Comparison of ENCODE assay signal across 25 cellular contexts in the genomic region with DNA sequence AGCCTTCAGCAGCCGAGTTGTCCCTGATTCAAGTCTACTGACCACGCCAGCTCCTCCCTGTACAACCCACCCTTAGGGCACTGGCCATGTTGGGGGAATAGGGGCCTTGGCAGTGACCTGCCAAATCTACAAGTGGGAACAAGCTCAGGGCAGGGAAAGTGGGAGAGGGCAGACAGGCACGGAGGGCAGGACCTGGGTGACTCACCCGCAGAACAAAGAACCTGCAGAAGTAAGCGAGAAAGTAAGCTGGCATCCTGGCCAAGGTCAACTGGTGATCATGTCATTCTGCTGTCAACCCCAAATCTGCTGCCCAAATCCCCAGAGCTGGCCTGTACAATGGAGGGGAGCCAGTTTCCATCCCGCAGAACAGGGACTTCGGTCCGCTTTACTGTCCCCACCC. TPM values are rescaled to one million over a fixed set of nuclear protein-coding genes. Genes with fewer than 3 reads are reported as not detected.
DNase-seq lines count a peak whose midpoint lies in the region; ATAC-seq, FAIRE-seq and TF ChIP-seq lines count a peak whose summit lies in the region.
"Had no signal": no experiment of that assay in that cellular context is flagged by ENCODE, and none has a peak within 500 bp of the region (broad histone marks: within the 10 kb centered on the region; RNA-seq: fewer than 3 reads in every experiment).

No MANE protein-coding gene starts in this region.

- H3K9me3 ChIP-seq in HepG2 (ENCODE audit: low read length) (no peaks in the 10 kb centered on the region), right lobe of liver (no peaks in the 10 kb centered on the region), mammary epithelial cell (replicated peaks; ENCODE audit: insufficient read depth, low read length) (no peaks in the 10 kb centered on the region), suprapubic skin (no peaks in the 10 kb centered on the region)
- H3K9me3 ChIP-seq: BLaER1, SJSA1 had no signal

- peaks cover 0 to 13% of the 10 kb centered on the region in 2 experiments; a peak in 3 of 5 replicates for H3K27me3 ChIP-seq in HepG2 (ENCODE audit: control insufficient read depth in 1 of 2, insufficient read depth in 2 of 2, low read length in 2 of 2)
- H3K27me3 ChIP-seq in right lobe of liver: no peaks in the 10 kb centered on the region
- no peaks in the 10 kb centered on the region for H3K27me3 ChIP-seq in mammary epithelial cell (ENCODE audit: insufficient read depth, low read length)
- no peaks in the 10 kb centered on the region for H3K27me3 ChIP-seq in foreskin keratinocyte
- no peaks in the 10 kb centered on the region for H3K27me3 ChIP-seq in suprapubic skin
- H3K27me3 ChIP-seq: BLaER1, SJSA1 had no signal

- no peak overlapping the region for H3K4me3 ChIP-seq in HepG2 (replicated peaks in 1 of 3; ENCODE audit: insufficient read depth in 1 of 3, low read depth in 2 of 3, low read length in 3 of 3)
- H3K4me3 ChIP-seq in right lobe of liver: no peak overlapping the region
- no peak overlapping the region for H3K4me3 ChIP-seq in mammary epithelial cell (replicated peaks in 1 of 3; ENCODE audit: insufficient read depth in 1 of 3, low read depth in 2 of 3, low read length in 3 of 3)
- H3K4me3 ChIP-seq in suprapubic skin: no peak overlapping the region
- H3K4me3 ChIP-seq: BLaER1, GM23338, SJSA1 had no signal

- H4K20me1 ChIP-seq in HepG2 (ENCODE audit: insufficient read depth, low read length) (no peaks in the 10 kb centered on the region), mammary epithelial cell (ENCODE audit: insufficient read depth, low read length) (no peaks in the 10 kb centered on the region)
- H4K20me1 ChIP-seq: BLaER1 had no signal

- H3K79me2 ChIP-seq in HepG2 (ENCODE audit: insufficient read depth, low read length) (no peaks in the 10 kb centered on the region), mammary epithelial cell (ENCODE audit: insufficient read depth, low read length) (no peaks in the 10 kb centered on the region)

- ATAC-seq in HepG2 (peak; percentile 24; the same call in 2 of the 3 replicates), right lobe of liver (no peak), foreskin keratinocyte (peak; percentile 69)
- ATAC-seq: GM23338 had no signal

- no peak overlapping the region for H3K4me2 ChIP-seq in HepG2 (ENCODE audit: low read depth, low read length)
- peak overlapping the region; percentile 55 for H3K4me2 ChIP-seq in mammary epithelial cell (ENCODE audit: insufficient read depth, low read depth, low read length)
- H3K4me2 ChIP-seq: BLaER1, GM23338 had no signal

- no peak for TF ChIP-seq RAD21 in HepG2 (CRISPR knock-in tag; IDR thresholded peaks at IDR 0.05)

- CTCF ChIA-PET in HepG2 (lab: Yijun Ruan, JAX; ENCODE audit: low intra/inter-chr PET ratio, low total read pairs) (no interaction called here), mammary epithelial cell (lab: Charles Lee; ENCODE audit: low non-redundant PET) (no interaction called here)

- dilution Hi-C loops in mammary epithelial cell (cut with HindIII; ENCODE audit: low sequenced_read_pairs): no loop called here

- no peaks in the 10 kb centered on the region for H3K4me1 ChIP-seq in HepG2 (ENCODE audit: insufficient read depth, low read length)
- no peaks in the 10 kb centered on the region for H3K4me1 ChIP-seq in right lobe of liver
- H3K4me1 ChIP-seq in mammary epithelial cell (ENCODE audit: insufficient read depth, low read length): peaks cover 24% of the 10 kb centered on the region
- no peaks in the 10 kb centered on the region for H3K4me1 ChIP-seq in foreskin keratinocyte
- H3K4me1 ChIP-seq in suprapubic skin: peaks cover 36% of the 10 kb centered on the region
- H3K4me1 ChIP-seq: BLaER1, SJSA1 had no signal

- DNase-seq in HepG2 (ENCODE audit: low spot score) (no peak), right lobe of liver (no peak), mammary epithelial cell (peak; percentile 68), foreskin keratinocyte (peak in 1 of 2 donors; percentile 31), suprapubic skin (ENCODE audit: low spot score in 2 of 2) (no peak), islet precursor cell (no peak), NCI-H2081 treated with DMSO at 0.1 percent for 48 hours (lab: John Stamatoyannopoulos, UW) (no peak), SIG-M5 treated with dmso at 0.1 percent for 504 hours (lab: John Stamatoyannopoulos, UW; ENCODE audit: unreplicated experiment) (no peak)
- DNase-seq: ACHN; Calu3; CD8-positive, alpha-beta memory T cell; DMS153; KBM-7; NCI-H1092 treated with DMSO at 0.1 percent for 48 hours; NCI-H1436 treated with DMSO at 0.1 percent for 48 hours; NCI-H2029; NCI-H345; NCI-H774; NK-92 treated with Interleukin-12 subunit alpha and Interleukin-12 subunit beta, amount 100 ng/mL, for 24 hours had no signal

- no peak for FAIRE-seq in HepG2 (lab: Jason Lieb, UNC)
- FAIRE-seq: GM12891 had no signal

- no peak for TF ChIP-seq POLR2A in HepG2 (IDR thresholded peaks at IDR 0.05; ENCODE audit: insufficient read depth in 1 of 2, low read depth in 2 of 2, low read length in 2 of 2)
- TF ChIP-seq POLR2A in right lobe of liver (IDR thresholded peaks at IDR 0.05): no peak
- TF ChIP-seq POLR2A in suprapubic skin (IDR thresholded peaks at IDR 0.05): no peak

- 34% methylated on average over 4 of the region's 8 CpGs for WGBS in HepG2 (ENCODE audit: low lambda C conversion rate)
- WGBS in right lobe of liver (ENCODE audit: insufficient coverage, low coverage, low lambda C conversion rate, missing lambda C conversion rate): 75% methylated on average over 5 of the region's 8 CpGs
- 2% methylated on average over 8 of the region's 8 CpGs for WGBS in mammary epithelial cell (ENCODE audit: low coverage, missing lambda C conversion rate)
- 69% methylated on average over 2 of the region's 8 CpGs for WGBS in suprapubic skin

- intact Hi-C loops in HepG2 (cut with micrococcal nuclease; ENCODE audit: unreplicated experiment): no loop called here
- intact Hi-C loops in right lobe of liver (cut with DNase I): no loop called here
- intact Hi-C loops in mammary epithelial cell (cut with micrococcal nuclease): no loop called here

- no peak overlapping the region for H3K9ac ChIP-seq in HepG2 (ENCODE audit: insufficient read depth, low read depth, low read length)
- H3K9ac ChIP-seq in mammary epithelial cell (ENCODE audit: insufficient read depth, low read length): no peak overlapping the region
- H3K9ac ChIP-seq: BLaER1 had no signal

- no TSS peak for BruUV-seq in HepG2 (replicated peaks; lab: Mats Ljungman, UMichigan)
- BruUV-seq in mammary epithelial cell (replicated peaks; lab: Mats Ljungman, UMichigan): no TSS peak

- H3K27ac ChIP-seq in HepG2 (ENCODE audit: extremely low read length, insufficient read depth, low read length): no peak overlapping the region
- no peak overlapping the region for H3K27ac ChIP-seq in right lobe of liver
- no peak overlapping the region for H3K27ac ChIP-seq in mammary epithelial cell (ENCODE audit: insufficient read depth, low read depth, low read length)
- no peak overlapping the region for H3K27ac ChIP-seq in foreskin keratinocyte
- H3K27ac ChIP-seq in suprapubic skin: peak overlapping the region; percentile 32
- H3K27ac ChIP-seq: 22Rv1, BLaER1, SJSA1 had no signal

- H2AFZ ChIP-seq in HepG2 (ENCODE audit: low read length) (no peak overlapping the region), mammary epithelial cell (ENCODE audit: low read depth, low read length) (peak overlapping the region; percentile 23)
- H2AFZ ChIP-seq: GM23338 had no signal

- no peak for TF ChIP-seq CTCF in HepG2 (CRISPR knock-in tag; IDR thresholded peaks at IDR 0.05)
- no peak for TF ChIP-seq CTCF in right lobe of liver (IDR thresholded peaks at IDR 0.05)
- TF ChIP-seq CTCF in mammary epithelial cell (conservative IDR thresholded peaks at IDR 0.05 in 1 of 2, IDR thresholded peaks at IDR 0.05 in 1 of 2; ENCODE audit: extremely low read depth in 1 of 2, insufficient read depth in 1 of 2, low read depth in 1 of 2, low read length in 2 of 2): no peak
- TF ChIP-seq CTCF in foreskin keratinocyte (conservative IDR thresholded peaks at IDR 0.05): no peak
- TF ChIP-seq CTCF in suprapubic skin (IDR thresholded peaks at IDR 0.05): no peak

- no peaks in the 10 kb centered on the region for H3K36me3 ChIP-seq in HepG2 (replicated peaks in 1 of 2; ENCODE audit: control insufficient read depth in 1 of 2, insufficient read depth in 2 of 2, low read length in 2 of 2)
- H3K36me3 ChIP-seq in right lobe of liver: no peaks in the 10 kb centered on the region
- no peaks in the 10 kb centered on the region for H3K36me3 ChIP-seq in mammary epithelial cell (ENCODE audit: insufficient read depth, low read length)
- H3K36me3 ChIP-seq in suprapubic skin: no peaks in the 10 kb centered on the region
- H3K36me3 ChIP-seq: BLaER1, SJSA1 had no signal

- TF ChIP-seq EP300 in HepG2 (IDR thresholded peaks at IDR 0.05; ENCODE audit: low read depth in 2 of 2, low read length in 2 of 2): no peak
- TF ChIP-seq EP300 in HepG2 (CRISPR knock-in tag; IDR thresholded peaks at IDR 0.05; ENCODE audit: borderline replicate concordance): no peak
- no peak for TF ChIP-seq EP300 in suprapubic skin (IDR thresholded peaks at IDR 0.05)

- POLR2A ChIA-PET in HepG2 (lab: Yijun Ruan, JAX): interaction anchor here (0.7 to 1.1 kb wide), 2 partner anchors 9 to 163 kb away, joined by 3 to 4 read pairs; a partner anchor contains a TSS

- in situ Hi-C loops in HepG2 (cut with HindIII; ENCODE audit: extremely low pct_ligation_motif_present, low pct_unique_long_range_greater_than_20kb): no loop called here
- in situ Hi-C loops in mammary epithelial cell (cut with MboI; ENCODE audit: low sequenced_read_pairs in 2 of 2): no loop called here

RNA-seq across cellular contexts. Expression of a gene that starts 7.9 kb away (rescaled TPM):
- total RNA-seq in HepG2 (2016; rRNA removed; fragmentation: Illumina TruSeq; extraction: Trizol) (not detected in 2 replicates), right lobe of liver (not detected), mammary epithelial cell (not detected), foreskin keratinocyte (not detected in 2 replicates), suprapubic skin (not detected)
- total RNA-seq in HepG2 (2016; cell fraction: cytosol; rRNA removed; fragmentation: Illumina TruSeq; extraction: Trizol; ENCODE audit: low read depth): not detected in 2 replicates
- total RNA-seq in HepG2 (2016; cell fraction: insoluble cytoplasmic fraction; rRNA removed; fragmentation: Illumina TruSeq; extraction: Trizol): not detected in 2 replicates
- total RNA-seq in HepG2 (2016; cell fraction: membrane; rRNA removed; fragmentation: Illumina TruSeq; extraction: Trizol): not detected in 2 replicates
- total RNA-seq in HepG2 (2016; cell fraction: nucleus; rRNA removed; fragmentation: Illumina TruSeq; extraction: Trizol): not detected in 2 replicates
- polyA plus RNA-seq in HepG2 (2011; rRNA removed) (not detected in 2 replicates), mammary epithelial cell (not detected), foreskin keratinocyte (not detected in 2 replicates)
- not detected in 2 replicates for polyA plus RNA-seq in HepG2 (2011; cell fraction: cytosol; rRNA removed)
- not detected in 2 replicates for polyA plus RNA-seq in HepG2 (2011; cell fraction: nucleus; rRNA removed)
- polyA plus RNA-seq in HepG2 (2012): not detected in 2 replicates
- polyA plus RNA-seq in HepG2 (2016; cell fraction: cytosol; fragmentation: Illumina TruSeq; extraction: Trizol; ENCODE audit: low read depth): not detected in 2 replicates
- not detected in 2 replicates for polyA plus RNA-seq in HepG2 (2016; cell fraction: insoluble cytoplasmic fraction; fragmentation: Illumina TruSeq; extraction: Trizol; ENCODE audit: low read depth)
- polyA plus RNA-seq in HepG2 (2016; cell fraction: membrane; fragmentation: Illumina TruSeq; extraction: Trizol; ENCODE audit: low read depth): not detected in 2 replicates
- polyA plus RNA-seq in HepG2 (2016; cell fraction: nucleus; fragmentation: Illumina TruSeq; extraction: Trizol; ENCODE audit: insufficient read depth, low read depth): not detected in 2 replicates
- polyA minus RNA-seq in HepG2 (2011; rRNA and poly(A)+ RNA removed; ENCODE audit: low replicate concordance): not detected in 2 replicates
- not detected in 2 replicates for polyA minus RNA-seq in HepG2 (2011; cell fraction: cytosol; rRNA and poly(A)+ RNA removed)
- polyA minus RNA-seq in HepG2 (2011; cell fraction: nucleus; rRNA and poly(A)+ RNA removed): not detected in 2 replicates
- not detected for polyA minus RNA-seq in mammary epithelial cell
- total RNA-seq: Calu3; CD8-positive, alpha-beta memory T cell; G401; GM23338; SJSA1 had no signal
- polyA plus RNA-seq: CD8-positive, alpha-beta memory T cell; GM23338 had no signal

Comparison
In these comparisons a context has a peak if more than half of its experiments do, and no peak if none do; other contexts are left out.
1. ATAC-seq: peak in HepG2 (single experiment) and foreskin keratinocyte (single experiment); none in right lobe of liver (0 of 4).